8 cellular contexts compared by ENCODE assay signal in the genomic region with DNA sequence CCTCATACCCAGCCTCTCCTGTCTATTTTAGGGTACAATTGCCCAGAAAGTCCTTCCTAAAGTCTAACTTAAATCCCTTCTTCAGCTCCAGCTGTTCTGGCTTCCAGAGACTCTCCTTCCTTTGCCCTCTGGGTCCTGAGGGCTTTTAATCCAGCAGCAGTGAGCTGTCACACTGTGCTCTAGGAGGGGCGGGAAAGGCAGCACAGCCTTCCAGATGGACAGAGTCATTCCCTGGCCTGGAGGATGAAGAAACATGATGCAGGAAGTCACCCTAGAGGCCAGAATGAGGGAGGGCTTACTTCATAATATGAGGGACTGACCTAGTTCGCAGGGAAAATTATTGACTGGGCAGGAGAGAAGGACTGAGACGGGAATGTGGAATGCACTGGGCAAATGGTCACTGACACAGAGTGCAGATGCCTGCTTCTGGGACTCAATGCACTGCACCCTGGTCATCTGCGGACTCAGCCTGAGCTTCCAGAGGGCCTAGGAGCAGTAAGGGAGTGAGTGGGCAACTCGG. TPM values are rescaled to one million over a fixed set of nuclear protein-coding genes. Genes with fewer than 3 reads are reported as not detected.
A peak's percentile ranks its signal among the peaks of the same experiment; 100 is the strongest.
DNase-seq lines count a peak whose midpoint lies in the region; ATAC-seq and TF ChIP-seq lines count a peak whose summit lies in the region.

No MANE protein-coding gene starts in this region.

- H3K36me3 ChIP-seq in GM23248 (ENCODE audit: low read depth) = no peaks in the 10 kb centered on the region
- H3K36me3 ChIP-seq in sigmoid colon = no peaks in the 10 kb centered on the region

- peaks cover 5% of the 10 kb centered on the region; the same call in 1 of the 2 replicates for H3K36me3 Mint-ChIP-seq in WTC11

- 62 to 71% methylated on average over 5 of the region's 5 CpGs for WGBS in GM23248 (ENCODE audit: low coverage in 1 of 2, low lambda C conversion rate in 2 of 2, missing lambda C conversion rate in 2 of 2), 2 experiments
- 68% methylated on average over 5 of the region's 5 CpGs for WGBS in sigmoid colon, 2 donors

- H3K4me1 ChIP-seq in GM23248 (ENCODE audit: insufficient read depth) (peaks cover 33% of the 10 kb centered on the region), sigmoid colon (peaks cover 0 to 17% (median 13%) of the 10 kb centered on the region in 4 donors)

- TF ChIP-seq CTCF in WTC11 (IDR thresholded peaks at IDR 0.05) (no peak), sigmoid colon (IDR thresholded peaks at IDR 0.05) (no peak)

- in situ Hi-C loops in GM23248 (cut with MboI) = no loop called here

- TF ChIP-seq POLR2A in sigmoid colon (IDR thresholded peaks at IDR 0.05) = no peak

- H3K79me2 ChIP-seq in GM23248 (ENCODE audit: insufficient read depth) = no peaks in the 10 kb centered on the region

- peaks cover 22% of the 10 kb centered on the region for H3K4me1 Mint-ChIP-seq in WTC11

- H3F3A ChIP-seq in GM23248 (ENCODE audit: insufficient read depth) = no peaks in the 10 kb centered on the region; the same call in 1 of the 2 replicates

- no peaks in the 10 kb centered on the region for H4K20me1 ChIP-seq in GM23248 (ENCODE audit: insufficient read depth)

- H3K27me3 ChIP-seq in GM23248 (replicated peaks; ENCODE audit: insufficient read depth) (no peaks in the 10 kb centered on the region), sigmoid colon (peaks cover 0 to 16% (median 0%) of the 10 kb centered on the region in 3 donors)

- peak overlapping the region; percentile 44 for H3K27ac ChIP-seq in GM23248
- H3K27ac ChIP-seq in sigmoid colon = peak overlapping the region; percentile 57 to 77 (median 63)

- 0 out of 2 replicates have a peak overlapping the region, but pooled peaks have one; percentile 33 for H3K9ac ChIP-seq in GM23248

- H3K27ac Mint-ChIP-seq in WTC11 = no peak overlapping the region

- no peak overlapping the region for H3K4me3 ChIP-seq in GM23248
- H3K4me3 ChIP-seq in sigmoid colon = peak overlapping the region in 3 of 4 donors; percentile 22 to 36 (median 30)

- POLR2A ChIA-PET in WTC11 (lab: Charles Lee) = no interaction called here

- H3K27me3 Mint-ChIP-seq in WTC11 (ENCODE audit: low read depth) = peaks cover 68% of the 10 kb centered on the region

- CTCF ChIA-PET in WTC11 (lab: Charles Lee) = interaction anchor here (2.4 to 2.7 kb wide), 3 partner anchors 45 to 106 kb away, joined by 9 to 36 read pairs (median 12); a partner anchor contains a TSS

- intact Hi-C loops in Right ventricle myocardium inferior (cut with DNase I) = no loop called here
- intact Hi-C loops in sigmoid colon (cut with DNase I) = no loop called here

- H3K9me3 ChIP-seq in GM23248 (ENCODE audit: low read depth) (no peaks in the 10 kb centered on the region), sigmoid colon (no peaks in the 10 kb centered on the region)

- no peak for TF ChIP-seq EP300 in sigmoid colon (IDR thresholded peaks at IDR 0.05)

- H3K9me3 Mint-ChIP-seq in WTC11 = no peaks in the 10 kb centered on the region

- peak overlapping the region; percentile 23 for H3K4me2 ChIP-seq in GM23248 (ENCODE audit: unreplicated experiment)

- peak; percentile 94 for DNase-seq in GM23248
- no peak for DNase-seq in WTC11 (ENCODE audit: low spot score)
- DNase-seq in Right ventricle myocardium inferior (ENCODE audit: missing footprints) = peak; percentile 79
- DNase-seq in sigmoid colon = peak; percentile 92
- DNase-seq in OCI-M2 (lab: John Stamatoyannopoulos, UW; ENCODE audit: unreplicated experiment) = no peak
- DNase-seq in NCI-H1092 treated with DMSO at 0.1 percent for 48 hours (lab: John Stamatoyannopoulos, UW) = no peak
- DNase-seq in OCI-M1 (lab: John Stamatoyannopoulos, UW) = no peak
- DNase-seq in GM19240 (ENCODE audit: insufficient read length, low spot score) = no peak

- no peak overlapping the region for H3K4me3 Mint-ChIP-seq in WTC11

- H3K9me2 ChIP-seq in GM23248 (ENCODE audit: insufficient read depth) = no peaks in the 10 kb centered on the region

- H2AFZ ChIP-seq in GM23248 = no peak overlapping the region

- ATAC-seq in WTC11 (no peak), Right ventricle myocardium inferior (peak; percentile 91)

TF ChIP-seq in WTC11, 78 proteins besides CTCF, POLR2A, EP300 and RAD21:
- TF ChIP-seq, protein P1, sequence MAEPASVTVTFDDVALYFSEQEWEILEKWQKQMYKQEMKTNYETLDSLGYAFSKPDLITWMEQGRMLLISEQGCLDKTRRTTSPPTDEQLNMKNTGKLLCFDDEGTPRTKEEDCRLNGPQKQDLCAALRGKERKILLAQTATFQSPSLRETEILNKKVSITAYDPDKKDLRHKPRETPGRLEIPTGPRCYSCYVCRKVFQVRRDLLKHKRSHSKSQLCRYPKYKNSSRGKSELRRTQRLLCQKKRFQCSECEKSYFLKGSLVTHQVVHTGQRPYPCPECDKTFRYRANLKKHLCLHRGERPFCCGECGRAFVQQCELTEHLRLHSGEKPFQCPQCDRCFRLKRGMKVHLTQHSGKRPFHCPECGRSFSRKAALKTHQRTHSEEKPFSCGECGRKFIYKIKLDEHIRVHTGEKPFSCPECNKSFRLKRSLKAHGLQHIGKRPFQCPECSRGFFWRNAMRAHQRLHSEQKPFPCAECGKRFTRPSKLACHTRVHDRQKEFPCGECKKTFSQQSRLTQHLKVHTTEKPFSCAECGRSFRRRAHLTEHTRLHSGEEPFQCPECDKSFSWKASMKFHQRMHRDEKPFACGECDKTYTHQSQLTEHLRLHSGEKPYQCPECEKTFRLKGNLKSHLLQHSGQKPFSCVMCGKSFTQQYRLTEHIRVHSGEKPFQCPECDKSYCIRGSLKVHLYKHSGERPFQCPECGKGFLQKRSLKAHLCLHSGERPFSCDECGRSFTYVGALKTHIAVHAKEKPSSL (CRISPR knock-in tag; conservative IDR thresholded peaks at IDR 0.05) = no peak
- TF ChIP-seq, protein P2, sequence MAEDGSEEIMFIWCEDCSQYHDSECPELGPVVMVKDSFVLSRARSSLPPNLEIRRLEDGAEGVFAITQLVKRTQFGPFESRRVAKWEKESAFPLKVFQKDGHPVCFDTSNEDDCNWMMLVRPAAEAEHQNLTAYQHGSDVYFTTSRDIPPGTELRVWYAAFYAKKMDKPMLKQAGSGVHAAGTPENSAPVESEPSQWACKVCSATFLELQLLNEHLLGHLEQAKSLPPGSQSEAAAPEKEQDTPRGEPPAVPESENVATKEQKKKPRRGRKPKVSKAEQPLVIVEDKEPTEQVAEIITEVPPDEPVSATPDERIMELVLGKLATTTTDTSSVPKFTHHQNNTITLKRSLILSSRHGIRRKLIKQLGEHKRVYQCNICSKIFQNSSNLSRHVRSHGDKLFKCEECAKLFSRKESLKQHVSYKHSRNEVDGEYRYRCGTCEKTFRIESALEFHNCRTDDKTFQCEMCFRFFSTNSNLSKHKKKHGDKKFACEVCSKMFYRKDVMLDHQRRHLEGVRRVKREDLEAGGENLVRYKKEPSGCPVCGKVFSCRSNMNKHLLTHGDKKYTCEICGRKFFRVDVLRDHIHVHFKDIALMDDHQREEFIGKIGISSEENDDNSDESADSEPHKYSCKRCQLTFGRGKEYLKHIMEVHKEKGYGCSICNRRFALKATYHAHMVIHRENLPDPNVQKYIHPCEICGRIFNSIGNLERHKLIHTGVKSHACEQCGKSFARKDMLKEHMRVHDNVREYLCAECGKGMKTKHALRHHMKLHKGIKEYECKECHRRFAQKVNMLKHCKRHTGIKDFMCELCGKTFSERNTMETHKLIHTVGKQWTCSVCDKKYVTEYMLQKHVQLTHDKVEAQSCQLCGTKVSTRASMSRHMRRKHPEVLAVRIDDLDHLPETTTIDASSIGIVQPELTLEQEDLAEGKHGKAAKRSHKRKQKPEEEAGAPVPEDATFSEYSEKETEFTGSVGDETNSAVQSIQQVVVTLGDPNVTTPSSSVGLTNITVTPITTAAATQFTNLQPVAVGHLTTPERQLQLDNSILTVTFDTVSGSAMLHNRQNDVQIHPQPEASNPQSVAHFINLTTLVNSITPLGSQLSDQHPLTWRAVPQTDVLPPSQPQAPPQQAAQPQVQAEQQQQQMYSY (CRISPR knock-in tag; IDR thresholded peaks at IDR 0.05) = 0 out of 2 replicates have a peak, but pooled peaks have one; percentile 22
- TF ChIP-seq, protein P3, sequence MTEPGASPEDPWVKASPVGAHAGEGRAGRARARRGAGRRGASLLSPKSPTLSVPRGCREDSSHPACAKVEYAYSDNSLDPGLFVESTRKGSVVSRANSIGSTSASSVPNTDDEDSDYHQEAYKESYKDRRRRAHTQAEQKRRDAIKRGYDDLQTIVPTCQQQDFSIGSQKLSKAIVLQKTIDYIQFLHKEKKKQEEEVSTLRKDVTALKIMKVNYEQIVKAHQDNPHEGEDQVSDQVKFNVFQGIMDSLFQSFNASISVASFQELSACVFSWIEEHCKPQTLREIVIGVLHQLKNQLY (CRISPR knock-in tag; IDR thresholded peaks at IDR 0.05) = no peak

RNA-seq across cellular contexts. Expression of a gene that starts 1.3 kb away (rescaled TPM):
- total RNA-seq in GM23248 (2014; rRNA removed; shearing (Covaris generic)) = not detected in 2 replicates
- 0.43 and 0.96 TPM in 2 replicates for polyA plus RNA-seq in GM23248 (2016; fragmentation: Nextera tagmentation; extraction: Ambion mirVana)
- 4.9 to 6.9 TPM (median 6.6 TPM) in 3 replicates for total RNA-seq in WTC11 (2021)
- 2.2 TPM for total RNA-seq in Right ventricle myocardium inferior
- total RNA-seq in sigmoid colon = 1 to 10 TPM; 1.5 to 8.2 (median 4.3) TPM
- polyA plus RNA-seq in sigmoid colon = 1 to 10 TPM in 2 of 3 donors, under 1 TPM in 1; 0.69 to 7.9 (median 1.2) TPM

RNA-seq across cellular contexts. Expression of a gene that starts 43.5 kb away (rescaled TPM):
- not detected in 2 replicates for total RNA-seq in GM23248 (2014; rRNA removed; shearing (Covaris generic))
- 0.09 TPM in 1 of 2 replicates, not detected in the other for polyA plus RNA-seq in GM23248 (2016; fragmentation: Nextera tagmentation; extraction: Ambion mirVana)
- 0.05 to 0.11 TPM in 2 of 3 replicates, not detected in the other for total RNA-seq in WTC11 (2021)
- 0.46 TPM for total RNA-seq in Right ventricle myocardium inferior
- not detected for total RNA-seq in sigmoid colon
- polyA plus RNA-seq in sigmoid colon = under 1 TPM in 1 of 3 donors, not detected in 2; 0.06 TPM

RNA-seq across cellular contexts. Expression of a gene that starts 45.3 kb away (rescaled TPM):
- 0.11 TPM in 1 of 2 replicates, not detected in the other for total RNA-seq in GM23248 (2014; rRNA removed; shearing (Covaris generic))
- polyA plus RNA-seq in GM23248 (2016; fragmentation: Nextera tagmentation; extraction: Ambion mirVana) = 0.08 and 0.09 TPM in 2 replicates
- 0.23 to 0.42 TPM (median 0.23 TPM) in 3 replicates for total RNA-seq in WTC11 (2021)
- total RNA-seq in Right ventricle myocardium inferior = 2.4 TPM
- 1 to 10 TPM; 1.5 to 4.9 (median 3.6) TPM for total RNA-seq in sigmoid colon
- polyA plus RNA-seq in sigmoid colon = under 1 TPM in 2 of 3 donors, not detected in 1; 0.42 to 0.60 TPM

RNA-seq across cellular contexts. Expression of a gene that starts 48.0 kb away (rescaled TPM):
- 32.4 and 43.6 TPM in 2 replicates for total RNA-seq in GM23248 (2014; rRNA removed; shearing (Covaris generic))
- polyA plus RNA-seq in GM23248 (2016; fragmentation: Nextera tagmentation; extraction: Ambion mirVana) = 57.0 and 62.4 TPM in 2 replicates
- total RNA-seq in WTC11 (2021) = 97.4 to 98.5 TPM (median 98.0 TPM) in 3 replicates
- 42.9 TPM for total RNA-seq in Right ventricle myocardium inferior
- 10 to 100 TPM; 27.5 to 34.1 (median 32.4) TPM for total RNA-seq in sigmoid colon
- 10 to 100 TPM; 42.0 to 49.7 (median 48.3) TPM for polyA plus RNA-seq in sigmoid colon

Comparison
In these comparisons a context has a peak if more than half of its experiments do, and no peak if none do; other contexts are left out.
1. DNase-seq: peak in GM23248 (single experiment), Right ventricle myocardium inferior (single experiment) and sigmoid colon (single experiment); none in WTC11 (single experiment), OCI-M2 (single experiment), NCI-H1092 treated with DMSO at 0.1 percent for 48 hours (single experiment), OCI-M1 (single experiment) and GM19240 (single experiment).